Comparison of ENCODE assay signal across 8 cellular contexts in the genomic region with DNA sequence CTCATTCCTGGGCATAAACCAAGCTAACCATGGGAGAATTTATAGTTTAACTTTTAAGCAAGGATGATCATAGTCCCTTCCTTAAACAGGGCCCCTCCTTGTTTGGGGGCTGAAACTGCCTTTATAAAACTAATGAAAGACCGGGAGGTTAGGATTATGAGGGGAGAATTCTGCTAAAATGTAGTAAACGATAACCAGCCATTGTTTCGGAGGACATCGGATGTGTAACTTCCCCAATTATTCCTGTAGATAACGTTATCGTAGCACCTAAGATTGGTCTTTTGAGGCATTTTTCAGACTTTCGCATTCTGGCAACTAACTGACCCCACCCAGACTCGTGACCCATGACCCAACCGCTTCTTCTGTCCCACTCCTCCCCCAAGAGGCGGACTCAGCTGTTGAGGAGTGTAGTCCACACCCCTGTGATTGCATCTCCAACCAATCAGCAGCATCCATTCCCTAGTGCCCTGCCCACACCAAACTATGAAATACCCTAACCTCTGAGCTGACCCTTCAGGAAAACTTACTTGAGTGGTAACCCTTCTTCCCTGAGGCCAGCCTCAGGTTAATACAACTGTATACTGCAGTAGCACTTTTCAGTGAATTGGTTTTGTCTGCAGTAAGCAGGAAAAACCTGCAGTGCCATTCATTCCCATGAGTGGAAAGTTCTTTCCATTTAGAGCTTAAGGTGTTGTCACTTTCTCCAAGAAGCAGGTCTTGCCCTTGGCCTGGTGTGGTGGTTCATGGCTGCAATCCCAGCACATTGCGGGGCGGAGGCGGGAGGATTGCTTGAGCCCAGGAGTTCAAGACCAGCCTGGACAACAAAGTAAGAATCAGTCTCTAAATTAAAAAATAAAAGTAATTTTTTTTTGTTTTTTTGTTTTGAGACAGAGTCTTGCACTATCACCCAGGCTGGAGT. TPM values are rescaled to one million over a fixed set of nuclear protein-coding genes. Genes with fewer than 3 reads are reported as not detected.
DNase-seq lines count a peak whose midpoint lies in the region; ATAC-seq and TF ChIP-seq lines count a peak whose summit lies in the region.

No MANE protein-coding gene starts in this region.

- ATAC-seq in GM21737 (IDR thresholded peaks at IDR 0.05; ENCODE audit: unreplicated experiment) (peak; percentile 49), T-cell (replicated peaks in 1 of 4) (peak; percentile 32 to 56 (median 48)), GM21360 (IDR thresholded peaks at IDR 0.05; ENCODE audit: unreplicated experiment) (no peak)

- POLR2A ChIA-PET in T-cell (lab: Charles Lee): interaction anchor here (0.5 to 2.8 kb wide), 9 partner anchors 9 to 582 kb away, joined by 3 to 37 read pairs (median 7); a partner anchor contains a TSS

- TF ChIP-seq CTCF in brain microvascular endothelial cell (IDR thresholded peaks at IDR 0.05; ENCODE audit: low read depth, low read length, missing control alignments): no peak

- peak overlapping the region; percentile 93 to 99 (median 98) for H3K9ac ChIP-seq in skeletal muscle tissue (ENCODE audit: low read depth in 1 of 3, low read length in 3 of 3)

- H3K27me3 Mint-ChIP-seq in T-cell: no peaks in the 10 kb centered on the region

- H3K36me3 Mint-ChIP-seq in T-cell: peaks cover 11% of the 10 kb centered on the region

- H3K27ac ChIP-seq in brain microvascular endothelial cell (peak overlapping the region; percentile 86), skeletal muscle tissue (ENCODE audit: low read depth, low read length) (peak overlapping the region; percentile 99)

- H3K9me3 Mint-ChIP-seq in T-cell: no peaks in the 10 kb centered on the region

- in situ Hi-C loops in brain microvascular endothelial cell (cut with HindIII; ENCODE audit: low pct_ligation_motif_present, low sequenced_read_pairs): no loop called here

- no peak overlapping the region for H3K27ac Mint-ChIP-seq in T-cell

- CTCF ChIA-PET in T-cell (lab: Charles Lee): interaction anchor here (0.6 to 0.7 kb wide), 3 partner anchors 14 to 1601 kb away, joined by 3 to 6 read pairs (median 4); a partner anchor contains a TSS

- H3K4me1 Mint-ChIP-seq in T-cell: peaks cover 27 to 43% (median 37%) of the 10 kb centered on the region in 3 donors

- H3K4me3 ChIP-seq in brain microvascular endothelial cell (ENCODE audit: low read depth, low read length) (peak overlapping the region; percentile 99), iPS-18c (ENCODE audit: insufficient read depth, low read depth, low read length) (peak overlapping the region; percentile 82), skeletal muscle tissue (ENCODE audit: low read length in 3 of 3) (peak overlapping the region; percentile 94 to 98 (median 94))

- H3K9me3 ChIP-seq in iPS-18c (ENCODE audit: control insufficient read depth, insufficient read depth, low read length): peaks cover 3% of the 10 kb centered on the region
- no peaks in the 10 kb centered on the region for H3K9me3 ChIP-seq in skeletal muscle tissue (ENCODE audit: control insufficient read depth in 3 of 3, low read length in 3 of 3)

- no peak overlapping the region for H3K4me3 Mint-ChIP-seq in T-cell

- H3K27me3 ChIP-seq in brain microvascular endothelial cell (replicated peaks) (no peaks in the 10 kb centered on the region), skeletal muscle tissue (ENCODE audit: control insufficient read depth in 3 of 3, insufficient read depth in 3 of 3, low read length in 3 of 3) (no peaks in the 10 kb centered on the region)

- DNase-seq in ELR (ENCODE audit: low read depth): peak; percentile 91
- peak; percentile 93 for DNase-seq in LHCN-M2 (ENCODE audit: low read depth)
- DNase-seq in T-cell: peak in 33 of 34 experiments; percentile 25 to 72 (median 45)
- peak; percentile 87 for DNase-seq in brain microvascular endothelial cell

- H3K36me3 ChIP-seq in brain microvascular endothelial cell (replicated peaks) (peaks cover 21% of the 10 kb centered on the region), skeletal muscle tissue (ENCODE audit: control insufficient read depth in 3 of 3, insufficient read depth in 3 of 3, low read length in 3 of 3) (peaks cover 5 to 27% (median 22%) of the 10 kb centered on the region in 3 donors)

- H3K4me1 ChIP-seq in skeletal muscle tissue (ENCODE audit: control insufficient read depth in 3 of 3, insufficient read depth in 3 of 3, low read length in 3 of 3): peaks cover 22 to 29% (median 29%) of the 10 kb centered on the region in 3 donors

RNA-seq across cellular contexts. Expression of a gene that starts 0.8 kb away (rescaled TPM):
- total RNA-seq in LHCN-M2 (2014; rRNA removed): 50.4 and 52.6 TPM in 2 replicates
- 29.5 TPM for polyA plus RNA-seq in LHCN-M2 (2012)
- total RNA-seq in T-cell: 10 to 100 TPM; 65.9 to 71.4 (median 68.6) TPM
- 33.9 TPM for total RNA-seq in skeletal muscle tissue

RNA-seq across cellular contexts. Expression of a gene that starts 14.1 kb away (rescaled TPM):
- total RNA-seq in LHCN-M2 (2014; rRNA removed): 65.3 and 75.0 TPM in 2 replicates
- 15.5 TPM for polyA plus RNA-seq in LHCN-M2 (2012)
- total RNA-seq in T-cell: 100 to 1,000 TPM; 433 to 572 (median 461) TPM
- 46.4 TPM for total RNA-seq in skeletal muscle tissue

RNA-seq across cellular contexts. Expression of a gene that starts 39.2 kb away (rescaled TPM):
- total RNA-seq in LHCN-M2 (2014; rRNA removed) (not detected in 2 replicates), T-cell (under 1 TPM in 2 of 5 donors, not detected in 3; 0.13 to 0.19 TPM), skeletal muscle tissue (2.1 TPM)
- polyA plus RNA-seq in LHCN-M2 (2012): not detected
